28 cellular contexts compared by ENCODE assay signal in the genomic region with DNA sequence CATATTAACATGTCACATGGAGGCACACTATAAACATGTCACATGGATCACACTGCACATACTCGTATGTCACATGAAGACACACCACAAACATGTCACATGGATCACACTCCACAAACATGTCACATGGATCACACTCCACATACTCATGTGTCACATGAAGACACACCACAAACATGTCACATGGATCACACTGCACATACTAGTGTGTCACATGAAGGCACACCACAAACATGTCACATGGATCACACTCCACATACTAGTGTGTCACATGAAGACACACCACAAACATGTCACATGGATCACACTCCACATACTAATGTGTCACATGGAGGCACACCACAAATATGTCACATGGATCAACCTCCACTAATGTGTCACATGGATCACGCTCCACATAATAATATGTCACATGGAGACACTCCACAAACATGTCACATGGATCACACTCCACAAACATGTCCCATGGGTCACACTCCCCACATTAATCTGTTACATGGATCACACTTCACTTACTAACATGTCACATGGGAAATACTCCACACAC.
"Had no signal": no experiment of that assay in that cellular context is flagged by ENCODE, and none has a peak within 500 bp of the region (broad histone marks: within the 10 kb centered on the region; RNA-seq: fewer than 3 reads in every experiment).

No MANE protein-coding gene starts in this region.

- H3K4me1 ChIP-seq: ascending aorta, breast epithelium, foreskin keratinocyte, gastrocnemius medialis, heart right ventricle had no signal

- ATAC-seq: activated CD4-positive, alpha-beta T cell treated with anti-CD3 and anti-CD28 coated beads for 36 hours; activated CD8-positive, alpha-beta memory T cell treated with anti-CD3 and anti-CD28 coated beads, Interleukin-2, amount 10 ng/mL, durations not matched to agents 7 days and 5 days; activated CD8-positive, alpha-beta T cell treated with anti-CD3 and anti-CD28 coated beads, Interleukin-2, amount 10 ng/mL, durations not matched to agents 7 days and 5 days; activated naive CD4-positive, alpha-beta T cell treated with anti-CD3 and anti-CD28 coated beads, Interleukin-2, amount 50 U/mL, for 72 hours; activated T-cell treated with anti-CD3 and anti-CD28 coated beads, Interleukin-2, amount 50 U/mL, for 72 hours; esophagus mucosa; foreskin keratinocyte; gastrocnemius medialis; heart right ventricle had no signal

- H3K9me3 ChIP-seq: ascending aorta, breast epithelium, gastrocnemius medialis, heart right ventricle had no signal

- H3K27ac ChIP-seq: ascending aorta, breast epithelium, coronary artery, dorsolateral prefrontal cortex, foreskin keratinocyte, gastrocnemius medialis, heart right ventricle, hepatocyte had no signal

- DNase-seq: activated CD4-positive, alpha-beta memory T cell treated with anti-CD3 and anti-CD28 coated beads for 36 hours; activated CD4-positive, alpha-beta T cell treated with anti-CD3 and anti-CD28 coated beads for 36 hours; activated CD4-positive, alpha-beta T cell treated with anti-CD3 and anti-CD28 coated beads, Interleukin-2, amount 10 ng/mL, durations not matched to agents 24 days and 14 days; activated CD4-positive, CD25-positive, alpha-beta regulatory T cell; activated CD4-positive, CD25-positive, alpha-beta regulatory T cell treated with anti-CD3 and anti-CD28 coated beads, Interleukin-2, amount 50 U/mL, for 72 hours; activated CD8-positive, alpha-beta memory T cell treated with anti-CD3 and anti-CD28 coated beads, Interleukin-2, amount 10 ng/mL, durations not matched to agents 7 days and 5 days; activated CD8-positive, alpha-beta memory T cell treated with anti-CD3 and anti-CD28 coated beads, Interleukin-2, amount 50 U/mL, for 4 hours; activated CD8-positive, alpha-beta T cell treated with anti-CD3 and anti-CD28 coated beads, Interleukin-2, amount 10 ng/mL, durations not matched to agents 7 days and 5 days; activated gamma-delta T cell; activated naive CD4-positive, alpha-beta T cell; activated naive CD4-positive, alpha-beta T cell treated with anti-CD3 and anti-CD28 coated beads, Interleukin-2, amount 10 ng/mL, durations not matched to agents 7 days and 5 days; activated naive CD8-positive, alpha-beta T cell treated with anti-CD3 and anti-CD28 coated beads, Interleukin-2, amount 10 ng/mL, durations not matched to agents 7 days and 5 days; activated T-cell treated with anti-CD3 and anti-CD28 coated beads for 4 hours; activated T-cell treated with anti-CD3 and anti-CD28 coated beads, Interleukin-2, amount 50 U/mL, for 24 hours; activated T-cell treated with anti-CD3 and anti-CD28 coated beads, Interleukin-2, amount 50 U/mL, for 72 hours; dorsolateral prefrontal cortex; effector memory CD4-positive, alpha-beta T cell; endodermal cell; foreskin keratinocyte; gastrocnemius medialis; heart right ventricle; T-helper 2 cell had no signal

- H3K27me3 ChIP-seq: ascending aorta, foreskin keratinocyte, gastrocnemius medialis, hepatocyte had no signal

- H3K36me3 ChIP-seq: ascending aorta, breast epithelium, gastrocnemius medialis, heart right ventricle had no signal

- H3K79me2 ChIP-seq: hepatocyte had no signal

- H3K4me3 ChIP-seq: ascending aorta, breast epithelium, coronary artery, dorsolateral prefrontal cortex, gastrocnemius medialis, heart right ventricle, hepatocyte had no signal

- H3K4me2 ChIP-seq: hepatocyte had no signal

- H2AFZ ChIP-seq: hepatocyte had no signal
